20 cellular contexts compared by ENCODE assay signal in genomic region chr14:21042918-21043317, GRCh38. TPM values are rescaled to one million over a fixed set of nuclear protein-coding genes. Genes with fewer than 3 reads are reported as not detected.
DNase-seq lines count a peak whose midpoint lies in the region; ATAC-seq and TF ChIP-seq lines count a peak whose summit lies in the region.
"Had no signal": no experiment of that assay in that cellular context is flagged by ENCODE, and none has a peak within 500 bp of the region (broad histone marks: within the 10 kb centered on the region; RNA-seq: fewer than 3 reads in every experiment).

No MANE protein-coding gene starts in this region.

- no peaks in the 10 kb centered on the region for H3K4me1 Mint-ChIP-seq in activated CD4-positive, alpha-beta T cell treated with anti-CD3 and anti-CD28 coated beads, Interleukin-2, amount 10 ng/mL, durations not matched to agents 24 days and 14 days

- no peaks in the 10 kb centered on the region for H4K20me1 ChIP-seq in PC-3 (ENCODE audit: low read length)

- no peaks in the 10 kb centered on the region for H3F3A ChIP-seq in PC-3 (ENCODE audit: low read length, unreplicated experiment)

- H3K79me2 ChIP-seq in PC-3 (ENCODE audit: low read length) = no peaks in the 10 kb centered on the region

- H3K36me3 ChIP-seq in PC-3 (ENCODE audit: low read depth, low read length) = no peaks in the 10 kb centered on the region
- H3K36me3 ChIP-seq: tibial artery had no signal

- no peak for TF ChIP-seq CTCF in PC-3 (conservative IDR thresholded peaks at IDR 0.05; ENCODE audit: low read depth, low read length)

- no TSS peak for BruUV-seq in PC-3 (replicated peaks; lab: Mats Ljungman, UMichigan)

- ATAC-seq in Right ventricle myocardium superior (ENCODE audit: poor library complexity) (peak; percentile 36), right cardiac atrium (no peak), PC-3 (no peak)

- no peak overlapping the region for H3K27ac Mint-ChIP-seq in activated CD4-positive, alpha-beta T cell treated with anti-CD3 and anti-CD28 coated beads, Interleukin-2, amount 10 ng/mL, durations not matched to agents 24 days and 14 days
- H3K27ac Mint-ChIP-seq: activated naive CD8-positive, alpha-beta T cell treated with anti-CD3 and anti-CD28 coated beads for 36 hours; activated T-cell treated with anti-CD3 and anti-CD28 coated beads, Interleukin-2, amount 50 U/mL, for 24 hours had no signal

- no peak overlapping the region for H3K4me3 Mint-ChIP-seq in activated CD4-positive, alpha-beta T cell treated with anti-CD3 and anti-CD28 coated beads, Interleukin-2, amount 10 ng/mL, durations not matched to agents 24 days and 14 days
- H3K4me3 Mint-ChIP-seq: activated naive CD8-positive, alpha-beta T cell treated with anti-CD3 and anti-CD28 coated beads for 36 hours; activated T-cell treated with anti-CD3 and anti-CD28 coated beads, Interleukin-2, amount 50 U/mL, for 24 hours had no signal

- H3K9ac ChIP-seq in PC-3 (ENCODE audit: low read length) = no peak overlapping the region

- no peaks in the 10 kb centered on the region for H3K9me3 Mint-ChIP-seq in activated CD4-positive, alpha-beta T cell treated with anti-CD3 and anti-CD28 coated beads, Interleukin-2, amount 10 ng/mL, durations not matched to agents 24 days and 14 days
- H3K9me3 Mint-ChIP-seq: activated naive CD8-positive, alpha-beta T cell treated with anti-CD3 and anti-CD28 coated beads for 36 hours; activated T-cell treated with anti-CD3 and anti-CD28 coated beads, Interleukin-2, amount 50 U/mL, for 24 hours; CD4-positive, alpha-beta memory T cell had no signal

- H3K4me3 ChIP-seq in right cardiac atrium (ENCODE audit: low read length) = no peak overlapping the region
- H3K4me3 ChIP-seq in PC-3 (ENCODE audit: low read length) = no peak overlapping the region
- H3K4me3 ChIP-seq: tibial artery had no signal

- intact Hi-C loops in Right ventricle myocardium superior (cut with DNase I) = loop anchor here (10.0 kb wide), 1 partner anchor 358 kb away; the partner anchor contains the start of genes ANG and RNASE4
- intact Hi-C loops in right cardiac atrium (cut with DNase I) = loop anchor here in 2 of 4 donors (5.0 to 10.0 kb wide), 2 partner anchors 68 to 186 kb away; no protein-coding TSS in a partner anchor
- intact Hi-C loops in PC-3 (cut with micrococcal nuclease) = loop anchor here (5.0 kb wide), 2 partner anchors 186 to 346 kb away; no protein-coding TSS in a partner anchor
- intact Hi-C loops in activated CD4-positive, alpha-beta T cell treated with anti-CD3 and anti-CD28 coated beads, Interleukin-2, amount 10 ng/mL, durations not matched to agents 24 days and 14 days (cut with micrococcal nuclease) = no loop called here

- no peaks in the 10 kb centered on the region for H3K9me2 ChIP-seq in PC-3 (replicated peaks; ENCODE audit: low read length)

- H3K27me3 ChIP-seq in right cardiac atrium (ENCODE audit: control insufficient read depth, insufficient read depth) = no peaks in the 10 kb centered on the region
- H3K27me3 ChIP-seq in PC-3 (ENCODE audit: low read length) = peaks cover 27% of the 10 kb centered on the region

- H3K27ac ChIP-seq in right cardiac atrium (ENCODE audit: low read length) (no peak overlapping the region), PC-3 (ENCODE audit: low read length) (no peak overlapping the region)
- H3K27ac ChIP-seq: tibial artery had no signal

- no peak overlapping the region for H3K4me2 ChIP-seq in PC-3 (ENCODE audit: low read length)

- POLR2A ChIA-PET in PC-3 (lab: Charles Lee; ENCODE audit: unreplicated experiment) = no interaction called here

- CTCF ChIA-PET in PC-3 (lab: Charles Lee) = no interaction called here

- peaks cover 40% of the 10 kb centered on the region for H3K27me3 Mint-ChIP-seq in activated CD4-positive, alpha-beta T cell treated with anti-CD3 and anti-CD28 coated beads, Interleukin-2, amount 10 ng/mL, durations not matched to agents 24 days and 14 days
- H3K27me3 Mint-ChIP-seq: CD4-positive, alpha-beta memory T cell had no signal

- no peaks in the 10 kb centered on the region for H3K36me3 Mint-ChIP-seq in activated CD4-positive, alpha-beta T cell treated with anti-CD3 and anti-CD28 coated beads, Interleukin-2, amount 10 ng/mL, durations not matched to agents 24 days and 14 days (ENCODE audit: low read depth)
- H3K36me3 Mint-ChIP-seq: activated naive CD8-positive, alpha-beta T cell treated with anti-CD3 and anti-CD28 coated beads for 36 hours; CD4-positive, alpha-beta memory T cell had no signal

- DNase-seq in Right ventricle myocardium superior = peak; percentile 51
- no peak for DNase-seq in right cardiac atrium
- DNase-seq in glomerular visceral epithelial cell (ENCODE audit: extremely low spot score) = peak; percentile 61
- DNase-seq in occipital lobe (lab: John Stamatoyannopoulos, UW) = peak; percentile 27
- DNase-seq in stimulated activated CD4-positive, alpha-beta T cell treated with anti-CD3 and anti-CD28 coated beads, Interleukin-2, amount 100 ng/mL, for 24 hours = no peak
- no peak for DNase-seq in SKM-1 (lab: John Stamatoyannopoulos, UW; ENCODE audit: unreplicated experiment)
- no peak for DNase-seq in PC-3
- no peak for DNase-seq in activated CD4-positive, alpha-beta T cell treated with anti-CD3 and anti-CD28 coated beads, Interleukin-2, amount 10 ng/mL, durations not matched to agents 24 days and 14 days
- DNase-seq: activated naive CD8-positive, alpha-beta T cell treated with anti-CD3 and anti-CD28 coated beads for 36 hours; activated T-cell treated with anti-CD3 and anti-CD28 coated beads, Interleukin-2, amount 50 U/mL, for 24 hours; CD4-positive, alpha-beta memory T cell; NCI-H1436 treated with DMSO at 0.1 percent for 48 hours; NCI-H446; stimulated activated CD4-positive, alpha-beta T cell treated with anti-CD3 and anti-CD28 coated beads, Interleukin-1b, Interleukin-23, amount 100 ng/mL, for 48 hours; tibial artery had no signal

- H3K4me1 ChIP-seq in right cardiac atrium (ENCODE audit: control insufficient read depth, insufficient read depth, low read length) (peaks cover 24% of the 10 kb centered on the region), PC-3 (ENCODE audit: insufficient read depth, low read length) (no peaks in the 10 kb centered on the region)

- no peak overlapping the region for H2AFZ ChIP-seq in PC-3 (ENCODE audit: low read length)

- WGBS in right cardiac atrium = 51% methylated on average over 8 of the region's 8 CpGs

- H3K9me3 ChIP-seq in right cardiac atrium (ENCODE audit: control insufficient read depth, low read length) (no peaks in the 10 kb centered on the region), PC-3 (ENCODE audit: low read length) (no peaks in the 10 kb centered on the region)
- H3K9me3 ChIP-seq: tibial artery had no signal

RNA-seq across cellular contexts. Expression of gene RNASE7, which starts 0.8 kb away (rescaled TPM):
- not detected for total RNA-seq in Right ventricle myocardium superior
- not detected for total RNA-seq in right cardiac atrium
- polyA plus RNA-seq in right cardiac atrium = not detected
- not detected for total RNA-seq in occipital lobe
- not detected in 2 replicates for total RNA-seq in PC-3 (2014; rRNA removed)
- total RNA-seq in activated CD4-positive, alpha-beta T cell treated with anti-CD3 and anti-CD28 coated beads, Interleukin-2, amount 10 ng/mL, durations not matched to agents 24 days and 14 days = not detected in 2 replicates
- total RNA-seq: activated naive CD8-positive, alpha-beta T cell treated with anti-CD3 and anti-CD28 coated beads for 36 hours; CD4-positive, alpha-beta memory T cell; cerebellum; G401; glomerular endothelial cell; pulmonary artery endothelial cell; SK-MEL-5 had no signal
- polyA plus RNA-seq: CD4-positive, alpha-beta memory T cell had no signal

RNA-seq across cellular contexts. Expression of gene RNASE13, which starts 8.3 kb away (rescaled TPM):
- total RNA-seq in Right ventricle myocardium superior = not detected
- total RNA-seq in right cardiac atrium = not detected
- not detected for polyA plus RNA-seq in right cardiac atrium
- not detected for total RNA-seq in occipital lobe
- total RNA-seq in PC-3 (2014; rRNA removed) = not detected in 2 replicates
- total RNA-seq in activated CD4-positive, alpha-beta T cell treated with anti-CD3 and anti-CD28 coated beads, Interleukin-2, amount 10 ng/mL, durations not matched to agents 24 days and 14 days = not detected in 2 replicates
- total RNA-seq: activated naive CD8-positive, alpha-beta T cell treated with anti-CD3 and anti-CD28 coated beads for 36 hours; CD4-positive, alpha-beta memory T cell; cerebellum; G401; glomerular endothelial cell; pulmonary artery endothelial cell; SK-MEL-5 had no signal
- polyA plus RNA-seq: CD4-positive, alpha-beta memory T cell had no signal

RNA-seq across cellular contexts. Expression of gene TPPP2, which starts 12.9 kb away (rescaled TPM):
- 0.81 TPM for total RNA-seq in Right ventricle myocardium superior
- 1 to 10 TPM in 3 of 4 donors, under 1 TPM in 1; 0.56 to 1.7 (median 1.1) TPM for total RNA-seq in right cardiac atrium
- polyA plus RNA-seq in right cardiac atrium = 0.43 TPM
- total RNA-seq in occipital lobe = not detected
- not detected in 2 replicates for total RNA-seq in PC-3 (2014; rRNA removed)
- not detected in 2 replicates for total RNA-seq in activated CD4-positive, alpha-beta T cell treated with anti-CD3 and anti-CD28 coated beads, Interleukin-2, amount 10 ng/mL, durations not matched to agents 24 days and 14 days
- total RNA-seq: activated naive CD8-positive, alpha-beta T cell treated with anti-CD3 and anti-CD28 coated beads for 36 hours; CD4-positive, alpha-beta memory T cell; cerebellum; G401; glomerular endothelial cell; pulmonary artery endothelial cell; SK-MEL-5 had no signal
- polyA plus RNA-seq: CD4-positive, alpha-beta memory T cell had no signal

RNA-seq across cellular contexts. Expression of gene RNASE8, which starts 14.7 kb away (rescaled TPM):
- total RNA-seq in Right ventricle myocardium superior = not detected
- not detected for total RNA-seq in right cardiac atrium
- not detected for polyA plus RNA-seq in right cardiac atrium
- total RNA-seq in occipital lobe = not detected
- total RNA-seq in PC-3 (2014; rRNA removed) = not detected in 2 replicates
- not detected in 2 replicates for total RNA-seq in activated CD4-positive, alpha-beta T cell treated with anti-CD3 and anti-CD28 coated beads, Interleukin-2, amount 10 ng/mL, durations not matched to agents 24 days and 14 days
- total RNA-seq: activated naive CD8-positive, alpha-beta T cell treated with anti-CD3 and anti-CD28 coated beads for 36 hours; CD4-positive, alpha-beta memory T cell; cerebellum; G401; glomerular endothelial cell; pulmonary artery endothelial cell; SK-MEL-5 had no signal
- polyA plus RNA-seq: CD4-positive, alpha-beta memory T cell had no signal

RNA-seq across cellular contexts. Expression of gene NDRG2, which starts 18.1 kb away (rescaled TPM):
- total RNA-seq in Right ventricle myocardium superior (327 TPM), right cardiac atrium (100 to 1,000 TPM; 219 to 368 (median 330) TPM), occipital lobe (68.5 TPM), PC-3 (2014; rRNA removed) (4.0 and 4.7 TPM in 2 replicates)
- polyA plus RNA-seq in right cardiac atrium = 351 TPM
- total RNA-seq in activated CD4-positive, alpha-beta T cell treated with anti-CD3 and anti-CD28 coated beads, Interleukin-2, amount 10 ng/mL, durations not matched to agents 24 days and 14 days = 1.9 and 2.3 TPM in 2 replicates

Comparison
In these comparisons a context has a peak if more than half of its experiments do, and no peak if none do; other contexts are left out.
1. DNase-seq: peak in Right ventricle myocardium superior (single experiment), glomerular visceral epithelial cell (single experiment) and occipital lobe (single experiment); none in right cardiac atrium (0 of 3), stimulated activated CD4-positive, alpha-beta T cell treated with anti-CD3 and anti-CD28 coated beads, Interleukin-2, amount 100 ng/mL, for 24 hours (0 of 2), SKM-1 (single experiment), PC-3 (single experiment) and activated CD4-positive, alpha-beta T cell treated with anti-CD3 and anti-CD28 coated beads, Interleukin-2, amount 10 ng/mL, durations not matched to agents 24 days and 14 days (single experiment).